ENCODE assay signal across 8 cellular contexts in genomic region chr12:14394317-14395058, GRCh38. TPM values are rescaled to one million over a fixed set of nuclear protein-coding genes. Genes with fewer than 3 reads are reported as not detected.
A peak's percentile ranks its signal among the peaks of the same experiment; 100 is the strongest.
DNase-seq lines count a peak whose midpoint lies in the region; ATAC-seq and TF ChIP-seq lines count a peak whose summit lies in the region.

No MANE protein-coding gene starts in this region.

- TF ChIP-seq EP300 in sigmoid colon (IDR thresholded peaks at IDR 0.05), result peak in 1 of 4 donors; percentile 53

- H3K4me1 ChIP-seq in ascending aorta (peaks cover 0 to 3% of the 10 kb centered on the region in 2 donors), hepatocyte (ENCODE audit: insufficient read depth) (peaks cover 7% of the 10 kb centered on the region), sigmoid colon (peaks cover 0 to 62% (median 43%) of the 10 kb centered on the region in 4 donors)

- intact Hi-C loops in ascending aorta (cut with DNase I), result no loop called here
- intact Hi-C loops in sigmoid colon (cut with DNase I), result no loop called here

- H3K27ac ChIP-seq in ascending aorta (peak overlapping the region; percentile 31 to 65), hepatocyte (peak overlapping the region; percentile 53), sigmoid colon (peak overlapping the region; percentile 64 to 80 (median 73))

- TF ChIP-seq CTCF in ascending aorta (IDR thresholded peaks at IDR 0.05), result peak in 1 of 3 experiments; percentile 11
- no peak for TF ChIP-seq CTCF in hepatocyte (IDR thresholded peaks at IDR 0.05; ENCODE audit: poor library complexity)
- TF ChIP-seq CTCF in sigmoid colon (IDR thresholded peaks at IDR 0.05), result peak in 2 of 4 experiments; percentile 4 to 23

- H3K36me3 ChIP-seq in ascending aorta (no peaks in the 10 kb centered on the region), hepatocyte (replicated peaks; ENCODE audit: insufficient read depth, low read depth) (no peaks in the 10 kb centered on the region), sigmoid colon (peaks cover 0 to 6% (median 0%) of the 10 kb centered on the region in 4 donors)

- TF ChIP-seq POLR2A in sigmoid colon (IDR thresholded peaks at IDR 0.05), result no peak

- H4K20me1 ChIP-seq in hepatocyte (ENCODE audit: insufficient read depth, poor library complexity, severe bottlenecking), result no peaks in the 10 kb centered on the region

- 15% methylated on average over 3 of the region's 3 CpGs for WGBS in hepatocyte (ENCODE audit: low lambda C conversion rate, missing lambda C conversion rate)
- WGBS in sigmoid colon, 2 donors, result 11 to 14% methylated on average over 3 of the region's 3 CpGs

- H3K4me2 ChIP-seq in hepatocyte, result peak overlapping the region; percentile 57

- H3K9me2 ChIP-seq in hepatocyte (replicated peaks; ENCODE audit: insufficient read depth), result no peaks in the 10 kb centered on the region

- H3K4me3 ChIP-seq in ascending aorta (peak overlapping the region; percentile 14 to 49), hepatocyte (no peak overlapping the region), sigmoid colon (peak overlapping the region in 3 of 4 donors; percentile 3 to 23 (median 11))

- H3K79me2 ChIP-seq in hepatocyte, result peaks cover 96% of the 10 kb centered on the region

- ATAC-seq in GM19452 (IDR thresholded peaks at IDR 0.05; ENCODE audit: unreplicated experiment) (peak; percentile 59), HG03457 (IDR thresholded peaks at IDR 0.05; ENCODE audit: unreplicated experiment) (peak; percentile 53)

- H3K27me3 ChIP-seq in ascending aorta, result no peaks in the 10 kb centered on the region
- H3K27me3 ChIP-seq in hepatocyte, result no peaks in the 10 kb centered on the region
- H3K27me3 ChIP-seq in sigmoid colon, result no peaks in the 10 kb centered on the region

- H3K9me3 ChIP-seq in ascending aorta (peaks cover 0 to 8% of the 10 kb centered on the region in 2 donors), hepatocyte (ENCODE audit: low read depth) (no peaks in the 10 kb centered on the region), sigmoid colon (peaks cover 0 to 7% (median 3%) of the 10 kb centered on the region in 4 donors)

- H2AFZ ChIP-seq in hepatocyte, result no peak overlapping the region

- DNase-seq in Daoy (ENCODE audit: low read depth), result peak; percentile 56
- peak; percentile 78 for DNase-seq in NCI-H82 (lab: John Stamatoyannopoulos, UW)
- peak in 1 of 2 donors; percentile 64 for DNase-seq in ascending aorta (ENCODE audit: low spot score in 2 of 2)
- DNase-seq in hepatocyte (ENCODE audit: low spot score), result peak; percentile 75
- no peak for DNase-seq in sigmoid colon
- no peak for DNase-seq in NCI-H187 (lab: John Stamatoyannopoulos, UW)

RNA-seq across cellular contexts. Expression of gene ATF7IP, which starts 29.0 kb away (rescaled TPM):
- 16.5 and 35.3 TPM in 2 replicates for total RNA-seq in Daoy (2014; rRNA removed; shearing (Covaris generic))
- total RNA-seq in ascending aorta, result 58.2 TPM
- total RNA-seq in hepatocyte, result 46.4 and 52.5 TPM in 2 replicates
- polyA plus RNA-seq in hepatocyte, result 24.8 and 28.8 TPM in 2 replicates
- 10 to 100 TPM; 27.7 to 58.4 (median 44.6) TPM for total RNA-seq in sigmoid colon
- 10 to 100 TPM in 1 of 3 donors, 1 to 10 TPM in 2; 3.0 to 17.0 (median 3.6) TPM for polyA plus RNA-seq in sigmoid colon

Comparison
In these comparisons a context has a peak if more than half of its experiments do, and no peak if none do; other contexts are left out.
1. DNase-seq: peak in Daoy (single experiment), NCI-H82 (single experiment) and hepatocyte (single experiment); none in sigmoid colon (single experiment) and NCI-H187 (0 of 2).
2. Peak in every context shown above with its lines, with median percentiles within 50 percentile points of each other: H3K27ac ChIP-seq.